In the genomic region with DNA sequence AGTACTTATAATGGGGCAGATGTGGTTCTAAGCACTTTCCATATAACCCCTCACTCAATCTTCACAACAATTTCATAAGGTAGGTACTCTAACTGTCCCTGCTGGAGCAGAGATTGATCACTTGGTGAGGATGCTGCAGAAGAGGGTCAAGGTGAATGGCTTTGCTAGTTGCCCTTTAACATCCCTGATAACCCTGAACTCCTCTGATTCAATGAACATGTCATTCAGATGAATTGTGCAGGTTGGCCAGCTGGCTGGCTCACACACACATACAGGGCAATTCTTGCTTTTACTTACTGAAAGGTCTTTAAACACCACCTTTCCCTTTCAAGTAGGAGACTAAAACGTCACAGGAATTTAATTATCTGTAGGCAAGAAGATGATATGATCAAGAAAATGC, we compare ENCODE assay signal across 16 cellular contexts.
DNase-seq lines count a peak whose midpoint lies in the region; ATAC-seq and TF ChIP-seq lines count a peak whose summit lies in the region.
"Had no signal": no experiment of that assay in that cellular context is flagged by ENCODE, and none has a peak within 500 bp of the region (broad histone marks: within the 10 kb centered on the region; RNA-seq: fewer than 3 reads in every experiment).

No MANE protein-coding gene starts in this region.

- CTCF ChIA-PET in activated CD8-positive, alpha-beta T cell treated with anti-CD3 and anti-CD28 coated beads, Interleukin-2, amount 10 ng/mL, durations not matched to agents 7 days and 5 days (lab: Charles Lee), result no interaction called here
- CTCF ChIA-PET in activated CD8-positive, alpha-beta T cell treated with anti-CD3 and anti-CD28 coated beads for 36 hours (lab: Charles Lee), result interaction anchor here (1.5 kb wide), 1 partner anchor 12 kb away, joined by 3 read pairs; no protein-coding TSS in a partner anchor
- CTCF ChIA-PET in activated naive CD4-positive, alpha-beta T cell treated with anti-CD3 and anti-CD28 coated beads, Interleukin-2, amount 10 ng/mL, durations not matched to agents 7 days and 5 days (lab: Charles Lee), result no interaction called here

- ATAC-seq in activated CD8-positive, alpha-beta T cell treated with anti-CD3 and anti-CD28 coated beads, Interleukin-2, amount 10 ng/mL, durations not matched to agents 7 days and 5 days, result no peak
- no peak for ATAC-seq in activated CD8-positive, alpha-beta T cell treated with anti-CD3 and anti-CD28 coated beads for 36 hours
- ATAC-seq: CD8-positive, alpha-beta T cell; GM12878 had no signal

- POLR2A ChIA-PET in activated CD8-positive, alpha-beta T cell treated with anti-CD3 and anti-CD28 coated beads, Interleukin-2, amount 10 ng/mL, durations not matched to agents 7 days and 5 days (lab: Charles Lee), result no interaction called here
- POLR2A ChIA-PET in activated CD8-positive, alpha-beta T cell treated with anti-CD3 and anti-CD28 coated beads for 36 hours (lab: Charles Lee), result no interaction called here

- no peaks in the 10 kb centered on the region for H3K27me3 Mint-ChIP-seq in activated CD8-positive, alpha-beta T cell treated with anti-CD3 and anti-CD28 coated beads, Interleukin-2, amount 10 ng/mL, durations not matched to agents 7 days and 5 days (ENCODE audit: low read depth)
- H3K27me3 Mint-ChIP-seq in activated CD8-positive, alpha-beta T cell treated with anti-CD3 and anti-CD28 coated beads for 36 hours, result no peaks in the 10 kb centered on the region
- H3K27me3 Mint-ChIP-seq in activated naive CD4-positive, alpha-beta T cell treated with anti-CD3 and anti-CD28 coated beads, Interleukin-2, amount 50 U/mL, for 24 hours, result no peaks in the 10 kb centered on the region
- H3K27me3 Mint-ChIP-seq in activated naive CD4-positive, alpha-beta T cell treated with anti-CD3 and anti-CD28 coated beads, Interleukin-2, amount 10 ng/mL, durations not matched to agents 7 days and 5 days, result no peaks in the 10 kb centered on the region

- intact Hi-C loops in activated CD8-positive, alpha-beta T cell treated with anti-CD3 and anti-CD28 coated beads for 36 hours (cut with micrococcal nuclease), result no loop called here

- peak overlapping the region; percentile 17 for H3K27ac Mint-ChIP-seq in activated CD8-positive, alpha-beta T cell treated with anti-CD3 and anti-CD28 coated beads, Interleukin-2, amount 10 ng/mL, durations not matched to agents 7 days and 5 days
- H3K27ac Mint-ChIP-seq in activated CD8-positive, alpha-beta T cell treated with anti-CD3 and anti-CD28 coated beads for 36 hours, result no peak overlapping the region
- peak overlapping the region; percentile 52 for H3K27ac Mint-ChIP-seq in activated naive CD4-positive, alpha-beta T cell treated with anti-CD3 and anti-CD28 coated beads, Interleukin-2, amount 50 U/mL, for 24 hours
- no peak overlapping the region for H3K27ac Mint-ChIP-seq in activated naive CD4-positive, alpha-beta T cell treated with anti-CD3 and anti-CD28 coated beads, Interleukin-2, amount 10 ng/mL, durations not matched to agents 7 days and 5 days
- H3K27ac Mint-ChIP-seq: CD8-positive, alpha-beta T cell had no signal

- no peak for TF ChIP-seq CTCF in activated CD8-positive, alpha-beta T cell treated with anti-CD3 and anti-CD28 coated beads for 36 hours (IDR thresholded peaks at IDR 0.05)

- H3K4me3 Mint-ChIP-seq in activated CD8-positive, alpha-beta T cell treated with anti-CD3 and anti-CD28 coated beads, Interleukin-2, amount 10 ng/mL, durations not matched to agents 7 days and 5 days, result no peak overlapping the region
- H3K4me3 Mint-ChIP-seq in activated CD8-positive, alpha-beta T cell treated with anti-CD3 and anti-CD28 coated beads for 36 hours, result no peak overlapping the region
- H3K4me3 Mint-ChIP-seq in activated naive CD4-positive, alpha-beta T cell treated with anti-CD3 and anti-CD28 coated beads, Interleukin-2, amount 50 U/mL, for 24 hours, result peak overlapping the region; percentile 4
- H3K4me3 Mint-ChIP-seq in activated naive CD4-positive, alpha-beta T cell treated with anti-CD3 and anti-CD28 coated beads, Interleukin-2, amount 10 ng/mL, durations not matched to agents 7 days and 5 days, result no peak overlapping the region
- H3K4me3 Mint-ChIP-seq: CD8-positive, alpha-beta T cell had no signal

- H3K9me3 Mint-ChIP-seq in activated CD8-positive, alpha-beta T cell treated with anti-CD3 and anti-CD28 coated beads, Interleukin-2, amount 10 ng/mL, durations not matched to agents 7 days and 5 days (ENCODE audit: insufficient read depth), result no peaks in the 10 kb centered on the region
- no peaks in the 10 kb centered on the region for H3K9me3 Mint-ChIP-seq in activated CD8-positive, alpha-beta T cell treated with anti-CD3 and anti-CD28 coated beads for 36 hours
- H3K9me3 Mint-ChIP-seq in activated naive CD4-positive, alpha-beta T cell treated with anti-CD3 and anti-CD28 coated beads, Interleukin-2, amount 50 U/mL, for 24 hours, result peaks cover 20% of the 10 kb centered on the region
- peaks cover 17% of the 10 kb centered on the region for H3K9me3 Mint-ChIP-seq in activated naive CD4-positive, alpha-beta T cell treated with anti-CD3 and anti-CD28 coated beads, Interleukin-2, amount 10 ng/mL, durations not matched to agents 7 days and 5 days
- H3K9me3 Mint-ChIP-seq: CD8-positive, alpha-beta T cell had no signal

- H3K36me3 Mint-ChIP-seq in activated CD8-positive, alpha-beta T cell treated with anti-CD3 and anti-CD28 coated beads, Interleukin-2, amount 10 ng/mL, durations not matched to agents 7 days and 5 days (ENCODE audit: low read depth), result peaks cover 15% of the 10 kb centered on the region
- H3K36me3 Mint-ChIP-seq in activated CD8-positive, alpha-beta T cell treated with anti-CD3 and anti-CD28 coated beads for 36 hours (ENCODE audit: low read depth), result no peaks in the 10 kb centered on the region
- peaks cover 24% of the 10 kb centered on the region for H3K36me3 Mint-ChIP-seq in activated naive CD4-positive, alpha-beta T cell treated with anti-CD3 and anti-CD28 coated beads, Interleukin-2, amount 50 U/mL, for 24 hours
- peaks cover 76% of the 10 kb centered on the region for H3K36me3 Mint-ChIP-seq in activated naive CD4-positive, alpha-beta T cell treated with anti-CD3 and anti-CD28 coated beads, Interleukin-2, amount 10 ng/mL, durations not matched to agents 7 days and 5 days
- H3K36me3 Mint-ChIP-seq: CD8-positive, alpha-beta T cell had no signal

- DNase-seq in activated CD8-positive, alpha-beta T cell treated with anti-CD3 and anti-CD28 coated beads, Interleukin-2, amount 10 ng/mL, durations not matched to agents 7 days and 5 days, result no peak
- no peak for DNase-seq in activated CD8-positive, alpha-beta T cell treated with anti-CD3 and anti-CD28 coated beads for 36 hours
- no peak for DNase-seq in activated naive CD4-positive, alpha-beta T cell treated with anti-CD3 and anti-CD28 coated beads, Interleukin-2, amount 10 ng/mL, durations not matched to agents 7 days and 5 days
- DNase-seq in SK-N-DZ (ENCODE audit: low spot score) (peak; percentile 97), NCI-H510A (lab: John Stamatoyannopoulos, UW) (no peak)
- DNase-seq: C1 segment of cervical spinal cord; CD8-positive, alpha-beta T cell; DMS 273 treated with DMSO at 0.1 percent for 48 hours; DMS79; EL; GDM1; GM23248; H7; HCEC 1CT had no signal

- peaks cover 6% of the 10 kb centered on the region for H3K4me1 Mint-ChIP-seq in activated CD8-positive, alpha-beta T cell treated with anti-CD3 and anti-CD28 coated beads, Interleukin-2, amount 10 ng/mL, durations not matched to agents 7 days and 5 days (ENCODE audit: low read depth)
- peaks cover 9% of the 10 kb centered on the region for H3K4me1 Mint-ChIP-seq in activated CD8-positive, alpha-beta T cell treated with anti-CD3 and anti-CD28 coated beads for 36 hours (ENCODE audit: low read depth)
- peaks cover 73% of the 10 kb centered on the region for H3K4me1 Mint-ChIP-seq in activated naive CD4-positive, alpha-beta T cell treated with anti-CD3 and anti-CD28 coated beads, Interleukin-2, amount 50 U/mL, for 24 hours
- peaks cover 47% of the 10 kb centered on the region for H3K4me1 Mint-ChIP-seq in activated naive CD4-positive, alpha-beta T cell treated with anti-CD3 and anti-CD28 coated beads, Interleukin-2, amount 10 ng/mL, durations not matched to agents 7 days and 5 days

Comparison
In these comparisons a context has a peak if more than half of its experiments do, and no peak if none do; other contexts are left out.
1. H3K27ac Mint-ChIP-seq: peak in activated CD8-positive, alpha-beta T cell treated with anti-CD3 and anti-CD28 coated beads, Interleukin-2, amount 10 ng/mL, durations not matched to agents 7 days and 5 days (single experiment) and activated naive CD4-positive, alpha-beta T cell treated with anti-CD3 and anti-CD28 coated beads, Interleukin-2, amount 50 U/mL, for 24 hours (single experiment); none in activated CD8-positive, alpha-beta T cell treated with anti-CD3 and anti-CD28 coated beads for 36 hours (single experiment) and activated naive CD4-positive, alpha-beta T cell treated with anti-CD3 and anti-CD28 coated beads, Interleukin-2, amount 10 ng/mL, durations not matched to agents 7 days and 5 days (single experiment).